ENCODE assay signal across 8 cellular contexts in genomic region chr13:36297600-36298338, GRCh38. TPM values are rescaled to one million over a fixed set of nuclear protein-coding genes. Genes with fewer than 3 reads are reported as not detected.
DNase-seq lines count a peak whose midpoint lies in the region; ATAC-seq and TF ChIP-seq lines count a peak whose summit lies in the region.

Gene CCDC169 (minus strand): TSS chr13:36297814. CDS start chr13:36297719, 95 bp downstream.

- H4K5ac ChIP-seq in H9 (ENCODE audit: insufficient read length, low read depth, low read length) = peak within 1 kb of the TSS; percentile 24

- H3K56ac ChIP-seq in H9 (ENCODE audit: insufficient read length, low read depth, low read length) = no peak within 1 kb of the TSS

- peak within 1 kb of the TSS; percentile 73 to 80 for H3K4me3 Mint-ChIP-seq in H9

- H3K79me2 ChIP-seq in H9 (ENCODE audit: insufficient read depth, low read length) = peaks cover 12% of the 10 kb centered on the region; the same call in 1 of the 2 replicates

- H3K14ac ChIP-seq in H9 (ENCODE audit: insufficient read depth, low read length) = peak within 1 kb of the TSS; percentile 87

- no peak within 1 kb of the TSS; the same call in 1 of the 2 replicates for H3K4ac ChIP-seq in H9 (ENCODE audit: low read depth, low read length)

- peak within 1 kb of the TSS; percentile 79 for H3K9ac ChIP-seq in H9 (ENCODE audit: extremely low read depth, insufficient read length, low read length)

- no CpG with 5 or more reads among the region's 43 CpGs for WGBS in H9 (ENCODE audit: extremely low coverage, insufficient read length, low lambda C conversion rate)

- H3K4me1 Mint-ChIP-seq in H9 = peaks cover 45 to 56% of the 10 kb centered on the region in 2 experiments

- H3K4me1 ChIP-seq in H9 (ENCODE audit: insufficient read depth, low read length) (peaks cover 4% of the 10 kb centered on the region; the same call in 1 of the 2 replicates), left lung (peaks cover 0 to 5% of the 10 kb centered on the region in 2 donors)

- H3K27me3 ChIP-seq in H9 (ENCODE audit: insufficient read depth, low read length) = no peaks in the 10 kb centered on the region; the same call in 1 of the 2 replicates
- H3K27me3 ChIP-seq in left lung = peaks cover 0 to 15% of the 10 kb centered on the region in 2 donors

- H3K23ac ChIP-seq in H9 (ENCODE audit: insufficient read length, low read depth, low read length) = no peak within 1 kb of the TSS

- H2BK12ac ChIP-seq in H9 (ENCODE audit: insufficient read length, low read depth, low read length) = peak within 1 kb of the TSS; percentile 16

- H3K23me2 ChIP-seq in H9 (ENCODE audit: insufficient read length, low read depth, low read length, poor library complexity, severe bottlenecking) = peaks cover 4% of the 10 kb centered on the region

- H3K4me3 ChIP-seq in left lung = peak within 1 kb of the TSS; percentile 43 to 49

- intact Hi-C loops in left lung (cut with DNase I) = no loop called here

- no peak for TF ChIP-seq CTCF in H9 (conservative IDR thresholded peaks at IDR 0.05)
- no peak for TF ChIP-seq CTCF in left lung (IDR thresholded peaks at IDR 0.05)

- H3K27ac Mint-ChIP-seq in H9 = peak within 1 kb of the TSS in 2 of 3 experiments; percentile 92 to 96; a peak in 4 of 7 replicates

- H2BK20ac ChIP-seq in H9 (ENCODE audit: low read depth, low read length, poor library complexity, severe bottlenecking) = no peak within 1 kb of the TSS

- H3K9me3 Mint-ChIP-seq in H9 = peaks cover 4 to 12% of the 10 kb centered on the region in 2 experiments; a peak in 4 of 5 replicates

- peak within 1 kb of the TSS; percentile 87 for H3K18ac ChIP-seq in H9 (ENCODE audit: insufficient read length, low read depth, low read length)

- DNase-seq in Caki2 (ENCODE audit: low read depth) (peak; percentile 52), H9 (peak; percentile 93), NCI-H2227 treated with DMSO at 0.1 percent for 48 hours (lab: John Stamatoyannopoulos, UW) (peak; percentile 70), dermis blood vessel endothelial cell (peak; percentile 78), left lung (peak; percentile 82 to 95)
- peak; percentile 39 to 43 for DNase-seq in activated CD4-positive, alpha-beta T cell treated with anti-CD3 and anti-CD28 coated beads, Interleukin-2, amount 50 U/mL, for 4 hours
- peak; percentile 48 for DNase-seq in stimulated activated CD4-positive, alpha-beta T cell treated with anti-CD3 and anti-CD28 coated beads, Interleukin-2, amount 100 ng/mL, for 4 hours (ENCODE audit: low read depth)

- no peak within 1 kb of the TSS for H4K8ac ChIP-seq in H9 (replicated peaks; ENCODE audit: insufficient read length, low read depth, low read length)

- H3K27ac ChIP-seq in H9 (ENCODE audit: insufficient read length, low read depth, low read length) (peak within 1 kb of the TSS; percentile 87), left lung (no peak within 1 kb of the TSS)

- no peak within 1 kb of the TSS for H3T11ph ChIP-seq in H9 (ENCODE audit: low read length)

- no peaks in the 10 kb centered on the region for H4K20me1 ChIP-seq in H9 (ENCODE audit: control insufficient read depth, insufficient read depth, insufficient read length)

- no peaks in the 10 kb centered on the region for H3K27me3 Mint-ChIP-seq in H9 (ENCODE audit: low read depth)

- H2AK5ac ChIP-seq in H9 (ENCODE audit: insufficient read length, low read length) = no peak within 1 kb of the TSS

- H2BK5ac ChIP-seq in H9 (ENCODE audit: insufficient read length, low read length) = no peak within 1 kb of the TSS

- no peak within 1 kb of the TSS for H2BK15ac ChIP-seq in H9 (ENCODE audit: low read depth, low read length)

- no peaks in the 10 kb centered on the region for H3K9me3 ChIP-seq in H9 (ENCODE audit: control insufficient read depth, low read depth, low read length)
- H3K9me3 ChIP-seq in left lung = no peaks in the 10 kb centered on the region

- no peak within 1 kb of the TSS for H4K91ac ChIP-seq in H9 (ENCODE audit: insufficient read length, low read depth, low read length)

- peak within 1 kb of the TSS; percentile 67 for H2BK120ac ChIP-seq in H9 (ENCODE audit: low read depth, low read length, poor library complexity, severe bottlenecking)

- peak within 1 kb of the TSS; percentile 55 for H3K4me2 ChIP-seq in H9 (ENCODE audit: insufficient read depth, insufficient read length, low read length)

- H3K79me1 ChIP-seq in H9 (ENCODE audit: insufficient read depth, low read depth, low read length, poor library complexity, severe bottlenecking) = no peaks in the 10 kb centered on the region

- in situ Hi-C loops in Caki2 (cut with HindIII; ENCODE audit: low pct_unique_long_range_greater_than_20kb, low sequenced_read_pairs) = no loop called here

- ATAC-seq in left lung = peak; percentile 97
- ATAC-seq in GM19467 (IDR thresholded peaks at IDR 0.05; ENCODE audit: unreplicated experiment) = no peak

- peaks cover 0 to under 1% of the 10 kb centered on the region in 2 donors for H3K36me3 ChIP-seq in left lung

- peaks cover 2 to 17% (median 15%) of the 10 kb centered on the region in 3 experiments; a peak in 6 of 7 replicates for H3K36me3 Mint-ChIP-seq in H9 (ENCODE audit: insufficient read depth in 1 of 3, low read depth in 3 of 3)

- H2AFZ ChIP-seq in H9 (ENCODE audit: low read length) = no peak within 1 kb of the TSS

RNA-seq across cellular contexts. Expression of gene CCDC169, which starts in this region (rescaled TPM):
- not detected in 2 replicates for total RNA-seq in Caki2 (2014; rRNA removed; shearing (Covaris generic); ENCODE audit: low replicate concordance)
- total RNA-seq in H9 (2021) (19.1 and 20.5 TPM in 2 replicates), dermis blood vessel endothelial cell (1.0 and 1.2 TPM in 2 replicates), left lung (1 to 10 TPM in 1 of 2 donors, under 1 TPM in 1; 0.76 to 2.6 TPM)

Comparison
In these comparisons a context has a peak if more than half of its experiments do, and no peak if none do; other contexts are left out.
1. Peak in DNase-seq in Caki2; RNA of the gene not detected or under 1 TPM.
2. DNase-seq: peak in every context shown above with its lines; median percentile 93 in H9; 88 in left lung; 78 in dermis blood vessel endothelial cell; 70 in NCI-H2227 treated with DMSO at 0.1 percent for 48 hours; 52 in Caki2; 48 in stimulated activated CD4-positive, alpha-beta T cell treated with anti-CD3 and anti-CD28 coated beads, Interleukin-2, amount 100 ng/mL, for 4 hours; 41 in activated CD4-positive, alpha-beta T cell treated with anti-CD3 and anti-CD28 coated beads, Interleukin-2, amount 50 U/mL, for 4 hours.